30 cellular contexts compared by ENCODE assay signal in the genomic region with DNA sequence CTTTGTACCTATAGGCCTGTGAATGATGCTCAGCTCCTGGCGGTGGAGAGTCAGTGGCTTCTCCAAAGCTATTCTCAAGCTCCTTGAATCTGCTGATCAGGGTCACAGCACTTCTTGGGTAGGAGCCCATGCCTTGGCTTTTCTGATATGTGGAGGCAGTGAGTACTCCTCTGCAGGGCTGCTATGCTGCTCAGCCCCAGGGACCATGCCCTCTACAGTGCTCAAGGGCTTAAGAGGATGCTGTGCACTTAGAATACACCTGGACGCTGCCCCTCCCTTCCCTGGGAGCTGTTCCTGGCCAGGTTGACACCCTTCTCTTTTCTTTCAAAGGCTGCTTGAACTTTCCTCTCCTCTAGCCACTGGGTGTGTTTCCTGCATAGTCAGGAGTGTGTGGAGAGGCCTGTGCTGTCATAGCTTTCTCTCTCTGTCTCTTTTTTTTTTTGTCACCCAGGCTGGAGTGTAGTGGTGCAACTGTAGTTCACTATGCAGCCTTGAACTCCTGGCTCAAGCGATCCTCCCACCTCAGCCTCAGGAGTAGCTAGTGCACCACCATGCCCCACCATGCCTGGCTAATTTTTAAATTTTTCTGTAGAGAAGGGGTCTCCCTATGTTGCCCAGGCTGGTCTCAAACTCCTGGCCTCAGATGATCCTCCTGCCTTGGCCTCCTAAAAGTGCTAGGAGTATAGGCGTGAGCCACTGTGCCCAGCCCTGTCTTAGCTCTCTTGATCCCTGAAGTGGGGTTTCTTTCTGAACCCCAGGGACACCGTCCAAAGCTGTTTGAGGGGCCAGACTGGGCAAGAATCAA.
"Had no signal": no experiment of that assay in that cellular context is flagged by ENCODE, and none has a peak within 500 bp of the region (broad histone marks: within the 10 kb centered on the region; RNA-seq: fewer than 3 reads in every experiment).

No MANE protein-coding gene starts in this region.

- DNase-seq: activated B cell treated with CpG ODN at 0.5 μM for 24 hours; activated CD4-positive, alpha-beta T cell treated with anti-CD3 and anti-CD28 coated beads for 48 hours; activated CD4-positive, alpha-beta T cell treated with anti-CD3 and anti-CD28 coated beads, Interleukin-2, amount 50 U/mL, for 1 hour; activated CD4-positive, alpha-beta T cell treated with anti-CD3 and anti-CD28 coated beads, Interleukin-2, amount 50 U/mL, for 48 hours; activated CD8-positive, alpha-beta memory T cell treated with anti-CD3 and anti-CD28 coated beads for 24 hours; activated CD8-positive, alpha-beta T cell treated with anti-CD3 and anti-CD28 coated beads for 36 hours; activated effector memory CD4-positive, alpha-beta T cell treated with Interleukin-2 at 50 U/mL for 16 hours; activated gamma-delta T cell treated with Interleukin-2 at 50 U/mL for 16 hours; activated naive CD4-positive, alpha-beta T cell treated with anti-CD3 and anti-CD28 coated beads, Interleukin-2, amount 50 U/mL, for 16 hours; activated naive CD4-positive, alpha-beta T cell treated with Interleukin-2 at 50 U/mL for 16 hours; activated T-cell treated with anti-CD3 and anti-CD28 coated beads, Interleukin-2, amount 50 U/mL, for 4 hours; amygdala; aorta; body of pancreas; caudate nucleus; cerebellar nuclear complex; colonic mucosa; effector CD8-positive, alpha-beta T cell; esophagus squamous epithelium; foreskin melanocyte; SW 1271; T-helper 1 cell; T-helper 17 cell; T1000; WERI-Rb-1 had no signal

- H3K36me3 ChIP-seq: colonic mucosa, esophagus squamous epithelium, WERI-Rb-1 had no signal

- ATAC-seq: activated CD4-positive, CD25-positive, alpha-beta regulatory T cell treated with anti-CD3 and anti-CD28 coated beads, Interleukin-2, amount 50 U/mL, for 24 hours; activated CD8-positive, alpha-beta T cell treated with anti-CD3 and anti-CD28 coated beads for 36 hours; activated T-cell treated with anti-CD3 and anti-CD28 coated beads, Interleukin-2, amount 50 U/mL, for 4 hours; activated T-helper 17 cell treated with anti-CD3 and anti-CD28 coated beads, Interleukin-2, amount 50 U/mL, for 72 hours; body of pancreas; T-helper 17 cell had no signal

- H3K4me1 Mint-ChIP-seq: activated B cell treated with CpG ODN at 0.5 μM for 24 hours; activated T-helper 17 cell treated with anti-CD3 and anti-CD28 coated beads, Interleukin-2, amount 50 U/mL, for 72 hours; T-helper 17 cell had no signal

- H3K27ac ChIP-seq: body of pancreas, colonic mucosa, epithelial cell of prostate, esophagus squamous epithelium, WERI-Rb-1 had no signal

- H3K9me3 ChIP-seq: body of pancreas, colonic mucosa had no signal

- H3K4me1 ChIP-seq: body of pancreas, colonic mucosa, esophagus squamous epithelium had no signal

- H3K27ac Mint-ChIP-seq: activated B cell treated with CpG ODN at 0.5 μM for 24 hours; activated CD8-positive, alpha-beta T cell treated with anti-CD3 and anti-CD28 coated beads for 36 hours; activated naive CD8-positive, alpha-beta T cell; activated T-helper 17 cell treated with anti-CD3 and anti-CD28 coated beads, Interleukin-2, amount 50 U/mL, for 72 hours; T-helper 17 cell; T-helper 2 cell treated with Interferon-gamma antibody and Interleukin-4, amounts not matched to agents 5 μg/mL and 100 μg/mL, for 36 hours had no signal

- H3K27me3 ChIP-seq: body of pancreas, colonic mucosa, esophagus squamous epithelium had no signal

- H3K9me3 Mint-ChIP-seq: activated T-cell treated with anti-CD3 and anti-CD28 coated beads, Interleukin-2, amount 50 U/mL, for 4 hours; activated T-helper 17 cell treated with anti-CD3 and anti-CD28 coated beads, Interleukin-2, amount 50 U/mL, for 72 hours had no signal

- H3K4me3 Mint-ChIP-seq: activated B cell treated with CpG ODN at 0.5 μM for 24 hours; activated CD8-positive, alpha-beta T cell treated with anti-CD3 and anti-CD28 coated beads for 36 hours; activated naive CD8-positive, alpha-beta T cell; activated T-cell treated with anti-CD3 and anti-CD28 coated beads, Interleukin-2, amount 50 U/mL, for 4 hours; activated T-helper 17 cell treated with anti-CD3 and anti-CD28 coated beads, Interleukin-2, amount 50 U/mL, for 72 hours; T-helper 17 cell; T-helper 2 cell treated with Interferon-gamma antibody and Interleukin-4, amounts not matched to agents 5 μg/mL and 100 μg/mL, for 36 hours had no signal

- H3K4me3 ChIP-seq: body of pancreas, colonic mucosa, esophagus squamous epithelium had no signal
